ENCODE assay signal across 17 cellular contexts in genomic region chr11:18145025-18145424, GRCh38. TPM values are rescaled to one million over a fixed set of nuclear protein-coding genes. Genes with fewer than 3 reads are reported as not detected.
DNase-seq lines count a peak whose midpoint lies in the region; ATAC-seq and TF ChIP-seq lines count a peak whose summit lies in the region.
"Had no signal": no experiment of that assay in that cellular context is flagged by ENCODE, and none has a peak within 500 bp of the region (broad histone marks: within the 10 kb centered on the region; RNA-seq: fewer than 3 reads in every experiment).

No MANE protein-coding gene starts in this region.

- H3K9me3 Mint-ChIP-seq in chondrocyte (ENCODE audit: low read depth) (no peaks in the 10 kb centered on the region), neural crest cell (no peaks in the 10 kb centered on the region)
- H3K9me3 Mint-ChIP-seq: activated T-helper 2 cell treated with anti-CD3 and anti-CD28 coated beads, Interferon-gamma antibody, Interleukin-2, Interleukin-4, amounts not matched to agents 10 μg/mL and 5 μg/mL and 100 μg/mL, durations not matched to agents 14 hours and 24 hours and 36 hours; effector memory CD8-positive, alpha-beta T cell had no signal

- TF ChIP-seq CTCF in LNCaP clone FGC (IDR thresholded peaks at IDR 0.05; ENCODE audit: control insufficient read depth, extremely low read depth, insufficient read depth) (peak; percentile 39), chondrocyte (IDR thresholded peaks at IDR 0.05) (peak; percentile 68), neural crest cell (conservative IDR thresholded peaks at IDR 0.05) (peak; percentile 44)

- H3K4me1 Mint-ChIP-seq in chondrocyte (ENCODE audit: low read depth) = no peaks in the 10 kb centered on the region
- H3K4me1 Mint-ChIP-seq in neural crest cell = no peaks in the 10 kb centered on the region

- H3K27me3 Mint-ChIP-seq in chondrocyte (ENCODE audit: low read depth) = peaks cover 14% of the 10 kb centered on the region
- peaks cover 29% of the 10 kb centered on the region for H3K27me3 Mint-ChIP-seq in neural crest cell (ENCODE audit: low read depth)

- H3K27ac Mint-ChIP-seq in chondrocyte (ENCODE audit: unreplicated experiment) (no peak overlapping the region), neural crest cell (ENCODE audit: unreplicated experiment) (no peak overlapping the region)
- H3K27ac Mint-ChIP-seq: activated T-helper 2 cell treated with anti-CD3 and anti-CD28 coated beads, Interferon-gamma antibody, Interleukin-2, Interleukin-4, amounts not matched to agents 10 μg/mL and 5 μg/mL and 100 μg/mL, durations not matched to agents 14 hours and 24 hours and 36 hours; effector memory CD8-positive, alpha-beta T cell had no signal

- H3K4me3 ChIP-seq in LNCaP clone FGC (ENCODE audit: low read depth, low read length) = no peak overlapping the region
- H3K4me3 ChIP-seq: gastroesophageal sphincter, Peyer's patch had no signal

- DNase-seq in ELR (ENCODE audit: low read depth) (peak; percentile 17), LNCaP clone FGC (ENCODE audit: low read depth) (no peak), chondrocyte (ENCODE audit: low spot score) (no peak), neural crest cell (ENCODE audit: low read depth, low spot score) (no peak), SKM-1 (lab: John Stamatoyannopoulos, UW; ENCODE audit: unreplicated experiment) (no peak), cerebellar cortex (ENCODE audit: low spot score) (no peak)
- DNase-seq: effector memory CD8-positive, alpha-beta T cell; NCI-H1105 treated with DMSO at 0.1 percent for 48 hours; NCI-H345; Peyer's patch; stimulated activated CD4-positive, alpha-beta T cell treated with anti-CD3 and anti-CD28 coated beads, Interleukin-12 subunit alpha, Interleukin-12 subunit beta, amount 100 ng/mL, for 4 hours had no signal

- ATAC-seq in GM21367 (IDR thresholded peaks at IDR 0.05; ENCODE audit: unreplicated experiment) (no peak), GM19455 (IDR thresholded peaks at IDR 0.05; ENCODE audit: unreplicated experiment) (no peak)
- ATAC-seq: effector memory CD8-positive, alpha-beta T cell; gastroesophageal sphincter had no signal

- H3K4me3 Mint-ChIP-seq in chondrocyte (ENCODE audit: unreplicated experiment) (no peak overlapping the region), neural crest cell (no peak overlapping the region)
- H3K4me3 Mint-ChIP-seq: effector memory CD8-positive, alpha-beta T cell had no signal

- no peaks in the 10 kb centered on the region for H3K36me3 Mint-ChIP-seq in chondrocyte (ENCODE audit: low read depth)
- no peaks in the 10 kb centered on the region for H3K36me3 Mint-ChIP-seq in neural crest cell (ENCODE audit: low read depth)

RNA-seq across cellular contexts. Expression of gene MRGPRX3, which starts 12.7 kb away (rescaled TPM):
- total RNA-seq in chondrocyte (not detected in 3 replicates), neural crest cell (0.14 TPM in 1 of 2 replicates, not detected in the other)
- total RNA-seq: activated T-helper 2 cell treated with anti-CD3 and anti-CD28 coated beads, Interferon-gamma antibody, Interleukin-2, Interleukin-4, amounts not matched to agents 10 μg/mL and 5 μg/mL and 100 μg/mL, durations not matched to agents 14 hours and 24 hours and 36 hours; astrocyte; omental fat pad; Peyer's patch had no signal

RNA-seq across cellular contexts. Expression of gene MRGPRX4, which starts 27.6 kb away (rescaled TPM):
- total RNA-seq in chondrocyte (not detected in 3 replicates), neural crest cell (not detected in 2 replicates)
- total RNA-seq: activated T-helper 2 cell treated with anti-CD3 and anti-CD28 coated beads, Interferon-gamma antibody, Interleukin-2, Interleukin-4, amounts not matched to agents 10 μg/mL and 5 μg/mL and 100 μg/mL, durations not matched to agents 14 hours and 24 hours and 36 hours; astrocyte; gastroesophageal sphincter; omental fat pad; Peyer's patch had no signal

RNA-seq across cellular contexts. Expression of gene SAAL1, which starts 39.1 kb away (rescaled TPM):
- total RNA-seq in chondrocyte = 12.1 to 13.2 TPM (median 12.2 TPM) in 3 replicates
- total RNA-seq in neural crest cell = 50.2 and 56.4 TPM in 2 replicates
